ENCODE assay signal across 8 cellular contexts in genomic region chr6:142942805-142943227, GRCh38. TPM values are rescaled to one million over a fixed set of nuclear protein-coding genes. Genes with fewer than 3 reads are reported as not detected.
DNase-seq lines count a peak whose midpoint lies in the region; ATAC-seq, FAIRE-seq and TF ChIP-seq lines count a peak whose summit lies in the region.

No MANE protein-coding gene starts in this region.

- H3K9me3 ChIP-seq in pancreas: no peaks in the 10 kb centered on the region

- H3K27ac ChIP-seq in dorsolateral prefrontal cortex (peak overlapping the region in 54 of 59 donors; percentile 70 to 100 (median 98)), pancreas (peak overlapping the region in 2 of 4 donors; percentile 94 to 98)

- H3K4me1 ChIP-seq in pancreas: peaks cover 8 to 47% (median 27%) of the 10 kb centered on the region in 3 donors

- FAIRE-seq in pancreas (lab: Jason Lieb, UNC): peak; percentile 26

- H3K27me3 ChIP-seq in dorsolateral prefrontal cortex (no peaks in the 10 kb centered on the region), pancreas (no peaks in the 10 kb centered on the region)

- ATAC-seq in pancreas: no peak
- no peak for ATAC-seq in HG02870 (IDR thresholded peaks at IDR 0.05; ENCODE audit: unreplicated experiment)

- peak overlapping the region in 55 of 59 donors; percentile 1 to 98 (median 91) for H3K4me3 ChIP-seq in dorsolateral prefrontal cortex
- H3K4me3 ChIP-seq in pancreas: no peak overlapping the region

- DNase-seq in A172 (ENCODE audit: low spot score) (peak; percentile 21), ELR (ENCODE audit: low read depth) (peak; percentile 75), OCI-M1 (lab: John Stamatoyannopoulos, UW) (peak; percentile 82), dorsolateral prefrontal cortex (no peak), pancreas (no peak), UCSD-AML1 (lab: John Stamatoyannopoulos, UW; ENCODE audit: unreplicated experiment) (no peak)
- no peak for DNase-seq in activated CD4-positive, alpha-beta T cell treated with anti-CD3 and anti-CD28 coated beads for 48 hours

- H3K36me3 ChIP-seq in pancreas: no peaks in the 10 kb centered on the region

- intact Hi-C loops in dorsolateral prefrontal cortex (cut with DNase I) (loop anchor here (2.0 to 10.0 kb wide), 4 partner anchors 56 to 246 kb away; no protein-coding TSS in a partner anchor), pancreas (cut with DNase I) (no loop called here)

- 54% methylated on average over 3 of the region's 3 CpGs for WGBS in pancreas, 2 donors

- TF ChIP-seq CTCF in dorsolateral prefrontal cortex (IDR thresholded peaks at IDR 0.05 in 54 of 56, conservative IDR thresholded peaks at IDR 0.05 in 2 of 56; ENCODE audit: low read depth in 1 of 56, partially characterized antibody in 56 of 56): peak; percentile 37 to 74 (median 60)
- TF ChIP-seq CTCF in pancreas (IDR thresholded peaks at IDR 0.05): peak; percentile 35 to 63 (median 48)

RNA-seq across cellular contexts. Expression of gene HIVEP2, which starts 2.2 kb away (rescaled TPM):
- 3.4 and 5.6 TPM in 2 replicates for total RNA-seq in A172 (2014; rRNA removed; shearing (Covaris generic))
- total RNA-seq in dorsolateral prefrontal cortex (100 to 1,000 TPM in 29 of 120 experiments, 10 to 100 TPM in 91; 50.6 to 123 (median 88.5) TPM), pancreas (10 to 100 TPM in 3 of 6 donors, 1 to 10 TPM in 3; 7.5 to 14.0 (median 9.8) TPM)
- polyA plus RNA-seq in pancreas: 1 to 10 TPM; 3.8 to 5.1 TPM

Comparison
In these comparisons a context has a peak if more than half of its experiments do, and no peak if none do; other contexts are left out.
1. DNase-seq: peak in A172 (single experiment), ELR (single experiment) and OCI-M1 (single experiment); none in dorsolateral prefrontal cortex (0 of 10), pancreas (0 of 6), UCSD-AML1 (single experiment) and activated CD4-positive, alpha-beta T cell treated with anti-CD3 and anti-CD28 coated beads for 48 hours (single experiment).
2. H3K4me3 ChIP-seq: peak in dorsolateral prefrontal cortex (55 of 59); none in pancreas (0 of 4).
3. intact Hi-C loops: an anchor here in dorsolateral prefrontal cortex (2.0 to 10.0 kb wide); none called in pancreas.